1 cellular context compared by ENCODE assay signal in genomic region chr17:38868095-38868967, GRCh38.
TF ChIP-seq lines count a peak whose summit lies in the region.

No MANE protein-coding gene starts in this region.

TF ChIP-seq in neural cell, 6 proteins besides CTCF, POLR2A, EP300 and RAD21 (continued from another document):
- no peak for TF ChIP-seq REST (IDR thresholded peaks at IDR 0.05; ENCODE audit: borderline replicate concordance)
TF ChIP-seq in neural cell: peak in this region for 0.
